Comparison of ENCODE assay signal across 10 cellular contexts in the genomic region with DNA sequence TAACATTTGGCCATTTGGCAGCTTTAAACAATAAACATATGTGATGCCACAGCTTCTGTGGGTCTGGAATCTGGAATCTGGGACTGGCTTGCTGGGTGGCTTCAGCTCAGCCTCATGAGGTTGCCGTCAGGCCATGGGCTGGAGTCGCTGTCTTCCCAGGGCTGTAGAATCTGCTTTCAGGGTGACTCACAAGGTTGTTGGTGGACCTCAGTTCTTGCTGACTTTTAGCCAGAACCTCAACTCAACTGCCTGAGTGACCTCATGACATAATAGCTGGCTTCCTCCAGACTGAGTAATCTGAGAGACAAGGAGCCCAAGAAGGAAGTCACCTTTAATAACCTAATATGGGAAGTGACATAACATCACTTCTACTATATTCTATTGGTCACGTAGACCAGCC. TPM values are rescaled to one million over a fixed set of nuclear protein-coding genes. Genes with fewer than 3 reads are reported as not detected.
DNase-seq lines count a peak whose midpoint lies in the region; ATAC-seq and TF ChIP-seq lines count a peak whose summit lies in the region.
"Had no signal": no experiment of that assay in that cellular context is flagged by ENCODE, and none has a peak within 500 bp of the region (broad histone marks: within the 10 kb centered on the region; RNA-seq: fewer than 3 reads in every experiment).

No MANE protein-coding gene starts in this region.

- peak overlapping the region; percentile 96 for H3K27ac ChIP-seq in osteoblast (ENCODE audit: low read depth, low read length)

- no peaks in the 10 kb centered on the region for H3K79me2 ChIP-seq in osteoblast (ENCODE audit: insufficient read depth, low read length)

- H3K36me3 Mint-ChIP-seq in progenitor cell of endocrine pancreas (ENCODE audit: insufficient read depth) (peaks cover 23% of the 10 kb centered on the region), type B pancreatic cell (peaks cover 23% of the 10 kb centered on the region)

- H3K36me3 ChIP-seq in osteoblast (ENCODE audit: insufficient read depth, low read length) = peaks cover 23% of the 10 kb centered on the region

- H3K4me1 Mint-ChIP-seq in progenitor cell of endocrine pancreas (ENCODE audit: low read depth) = no peaks in the 10 kb centered on the region
- H3K4me1 Mint-ChIP-seq in type B pancreatic cell (ENCODE audit: unreplicated experiment) = no peaks in the 10 kb centered on the region

- H3K27me3 ChIP-seq in osteoblast (ENCODE audit: insufficient read depth, low read length) = no peaks in the 10 kb centered on the region

- H2AFZ ChIP-seq in osteoblast (ENCODE audit: low read length) = no peak overlapping the region

- H3K4me3 ChIP-seq in epithelial cell of proximal tubule (ENCODE audit: low read depth, low read length) = no peak overlapping the region
- no peak overlapping the region for H3K4me3 ChIP-seq in osteoblast (ENCODE audit: insufficient read depth, low read length)

- peaks cover 45% of the 10 kb centered on the region for H3K4me1 ChIP-seq in osteoblast (ENCODE audit: insufficient read depth, low read length)

- DNase-seq in epithelial cell of proximal tubule (ENCODE audit: low read depth) = peak; percentile 90
- peak; percentile 62 for DNase-seq in osteoblast (ENCODE audit: insufficient read length, low spot score, missing footprints)
- DNase-seq in COLO829 (ENCODE audit: low spot score) = no peak
- DNase-seq in progenitor cell of endocrine pancreas (ENCODE audit: low spot score, unreplicated experiment) = no peak
- DNase-seq in type B pancreatic cell (ENCODE audit: extremely low spot score, unreplicated experiment) = no peak
- DNase-seq: activated CD4-positive, alpha-beta T cell treated with anti-CD3 and anti-CD28 coated beads, Interleukin-2, amount 50 U/mL, for 4 hours had no signal

- ATAC-seq in GM19351 (IDR thresholded peaks at IDR 0.05; ENCODE audit: unreplicated experiment) (peak; percentile 40), GM18519 (IDR thresholded peaks at IDR 0.05; ENCODE audit: low FRiP score, unreplicated experiment) (no peak)

- H3K4me3 Mint-ChIP-seq in progenitor cell of endocrine pancreas (ENCODE audit: low read depth) = no peak overlapping the region
- H3K4me3 Mint-ChIP-seq in type B pancreatic cell = no peak overlapping the region
- H3K4me3 Mint-ChIP-seq: dendritic cell treated with granulocyte-macrophage colony-stimulating factor and Interleukin-4, amounts not matched to agents 40 ng/mL and 50 ng/mL, for 4 days had no signal

- no peaks in the 10 kb centered on the region for H4K20me1 ChIP-seq in osteoblast (ENCODE audit: insufficient read depth, low read length)

- TF ChIP-seq CTCF in epithelial cell of proximal tubule (conservative IDR thresholded peaks at IDR 0.05; ENCODE audit: low read depth, low read length) = no peak
- TF ChIP-seq CTCF in osteoblast (IDR thresholded peaks at IDR 0.05; ENCODE audit: extremely low read depth, low read depth, low read length) = no peak
- no peak for TF ChIP-seq CTCF in progenitor cell of endocrine pancreas (IDR thresholded peaks at IDR 0.05; ENCODE audit: unreplicated experiment)
- no peak for TF ChIP-seq CTCF in type B pancreatic cell (conservative IDR thresholded peaks at IDR 0.05)

- H3K9me3 Mint-ChIP-seq in progenitor cell of endocrine pancreas (ENCODE audit: low read depth) (no peaks in the 10 kb centered on the region), type B pancreatic cell (no peaks in the 10 kb centered on the region)
- H3K9me3 Mint-ChIP-seq: dendritic cell treated with granulocyte-macrophage colony-stimulating factor and Interleukin-4, amounts not matched to agents 40 ng/mL and 50 ng/mL, for 4 days had no signal

- H3K27me3 Mint-ChIP-seq in progenitor cell of endocrine pancreas = no peaks in the 10 kb centered on the region
- no peaks in the 10 kb centered on the region for H3K27me3 Mint-ChIP-seq in type B pancreatic cell
- H3K27me3 Mint-ChIP-seq: dendritic cell treated with granulocyte-macrophage colony-stimulating factor and Interleukin-4, amounts not matched to agents 40 ng/mL and 50 ng/mL, for 4 days had no signal

- no peaks in the 10 kb centered on the region for H3K9me3 ChIP-seq in osteoblast (ENCODE audit: low read depth, low read length)

- peak overlapping the region; percentile 25 for H3K4me2 ChIP-seq in osteoblast (ENCODE audit: insufficient read depth, low read length)

- H3K27ac Mint-ChIP-seq in progenitor cell of endocrine pancreas = no peak overlapping the region
- H3K27ac Mint-ChIP-seq in type B pancreatic cell = no peak overlapping the region
- H3K27ac Mint-ChIP-seq: dendritic cell treated with granulocyte-macrophage colony-stimulating factor and Interleukin-4, amounts not matched to agents 40 ng/mL and 50 ng/mL, for 4 days had no signal

TF ChIP-seq in PFSK-1, 5 proteins besides CTCF, POLR2A, EP300 and RAD21:
- TF ChIP-seq FOXP2 (optimal IDR thresholded peaks at IDR 0.05; ENCODE audit: borderline replicate concordance, extremely low read depth, extremely low read length, insufficient read depth) (no peak), POLR2AphosphoS5 (IDR thresholded peaks at IDR 0.05; ENCODE audit: low read depth, low read length) (peak; percentile 30; the same call in 1 of the 2 replicates), SIN3A (IDR thresholded peaks at IDR 0.05; ENCODE audit: borderline replicate concordance, insufficient read depth, low read length) (no peak), TAF1 (IDR thresholded peaks at IDR 0.05; ENCODE audit: borderline replicate concordance, insufficient read depth, low read length) (no peak)
- TF ChIP-seq, protein P1, sequence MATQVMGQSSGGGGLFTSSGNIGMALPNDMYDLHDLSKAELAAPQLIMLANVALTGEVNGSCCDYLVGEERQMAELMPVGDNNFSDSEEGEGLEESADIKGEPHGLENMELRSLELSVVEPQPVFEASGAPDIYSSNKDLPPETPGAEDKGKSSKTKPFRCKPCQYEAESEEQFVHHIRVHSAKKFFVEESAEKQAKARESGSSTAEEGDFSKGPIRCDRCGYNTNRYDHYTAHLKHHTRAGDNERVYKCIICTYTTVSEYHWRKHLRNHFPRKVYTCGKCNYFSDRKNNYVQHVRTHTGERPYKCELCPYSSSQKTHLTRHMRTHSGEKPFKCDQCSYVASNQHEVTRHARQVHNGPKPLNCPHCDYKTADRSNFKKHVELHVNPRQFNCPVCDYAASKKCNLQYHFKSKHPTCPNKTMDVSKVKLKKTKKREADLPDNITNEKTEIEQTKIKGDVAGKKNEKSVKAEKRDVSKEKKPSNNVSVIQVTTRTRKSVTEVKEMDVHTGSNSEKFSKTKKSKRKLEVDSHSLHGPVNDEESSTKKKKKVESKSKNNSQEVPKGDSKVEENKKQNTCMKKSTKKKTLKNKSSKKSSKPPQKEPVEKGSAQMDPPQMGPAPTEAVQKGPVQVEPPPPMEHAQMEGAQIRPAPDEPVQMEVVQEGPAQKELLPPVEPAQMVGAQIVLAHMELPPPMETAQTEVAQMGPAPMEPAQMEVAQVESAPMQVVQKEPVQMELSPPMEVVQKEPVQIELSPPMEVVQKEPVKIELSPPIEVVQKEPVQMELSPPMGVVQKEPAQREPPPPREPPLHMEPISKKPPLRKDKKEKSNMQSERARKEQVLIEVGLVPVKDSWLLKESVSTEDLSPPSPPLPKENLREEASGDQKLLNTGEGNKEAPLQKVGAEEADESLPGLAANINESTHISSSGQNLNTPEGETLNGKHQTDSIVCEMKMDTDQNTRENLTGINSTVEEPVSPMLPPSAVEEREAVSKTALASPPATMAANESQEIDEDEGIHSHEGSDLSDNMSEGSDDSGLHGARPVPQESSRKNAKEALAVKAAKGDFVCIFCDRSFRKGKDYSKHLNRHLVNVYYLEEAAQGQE (IDR thresholded peaks at IDR 0.05; ENCODE audit: insufficient read depth in 1 of 2, low read depth in 2 of 2, low read length in 2 of 2) = no peak

RNA-seq across cellular contexts. Expression of a gene that starts 44.6 kb away (rescaled TPM):
- polyA plus RNA-seq in PFSK-1 (2012; ENCODE audit: insufficient read length, low read depth) = 2.1 TPM
- total RNA-seq in epithelial cell of proximal tubule (21.7 and 25.8 TPM in 2 replicates), osteoblast (1.8 TPM in 2 replicates), progenitor cell of endocrine pancreas (112 and 116 TPM in 2 replicates), type B pancreatic cell (ENCODE audit: low replicate concordance) (65.1 and 99.5 TPM in 2 replicates)

Comparison
In these comparisons a context has a peak if more than half of its experiments do, and no peak if none do; other contexts are left out.
1. DNase-seq: peak in epithelial cell of proximal tubule (single experiment) and osteoblast (single experiment); none in COLO829 (single experiment), progenitor cell of endocrine pancreas (single experiment) and type B pancreatic cell (single experiment).